9 cellular contexts compared by ENCODE assay signal in the genomic region with DNA sequence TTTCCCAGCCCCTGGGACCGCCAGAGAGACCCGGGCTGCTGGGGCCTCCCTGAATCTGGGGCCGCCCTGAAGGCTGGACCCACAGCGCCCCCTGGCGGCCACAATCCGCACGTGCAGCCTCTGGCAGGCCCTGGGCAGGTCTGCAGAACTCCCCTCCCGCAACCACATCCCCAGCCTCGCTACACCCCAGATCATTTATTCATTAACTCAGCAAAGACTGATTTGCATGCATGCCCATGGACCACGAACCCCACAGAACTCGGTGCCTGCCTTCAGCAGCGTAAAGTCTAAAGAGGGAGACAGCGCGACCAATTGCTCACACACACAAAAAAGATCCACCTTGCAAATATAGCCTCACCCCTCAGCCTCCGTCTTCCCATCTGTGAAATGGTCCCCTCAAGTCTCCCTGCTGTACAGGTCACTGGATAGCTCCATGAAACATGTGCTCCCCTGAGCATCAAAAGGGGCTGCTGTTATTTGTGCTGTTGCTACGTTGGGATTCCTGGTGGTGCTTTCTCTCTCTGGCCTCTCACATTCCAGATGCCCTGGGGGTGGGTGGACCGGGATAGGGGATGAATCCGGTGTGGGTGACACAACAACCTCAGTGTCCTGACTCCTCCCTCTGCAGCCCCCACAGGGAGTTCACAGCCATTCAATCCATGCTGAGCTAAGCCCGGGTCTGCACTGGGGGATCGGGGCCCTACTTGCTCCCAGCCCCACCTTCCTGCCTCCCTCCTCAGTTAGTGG.
DNase-seq lines count a peak whose midpoint lies in the region; ATAC-seq and TF ChIP-seq lines count a peak whose summit lies in the region.
"Had no signal": no experiment of that assay in that cellular context is flagged by ENCODE, and none has a peak within 500 bp of the region (broad histone marks: within the 10 kb centered on the region; RNA-seq: fewer than 3 reads in every experiment).

No MANE protein-coding gene starts in this region.

- no peaks in the 10 kb centered on the region for H3K79me1 ChIP-seq in neuronal stem cell (ENCODE audit: low read depth, low read length)

- no peaks in the 10 kb centered on the region for H4K20me1 ChIP-seq in OCI-LY7 (ENCODE audit: insufficient read depth, low read length)

- WGBS in neuronal stem cell (ENCODE audit: extremely low coverage in 2 of 2, insufficient read length in 2 of 2, insufficient replicate concordance in 1 of 2), 2 donors, result no CpG with 5 or more reads among the region's 20 CpGs

- no peaks in the 10 kb centered on the region for H3K27me3 ChIP-seq in neuronal stem cell (ENCODE audit: control insufficient read depth in 3 of 3, insufficient read depth in 3 of 3, low read depth in 1 of 3, low read length in 3 of 3)

- TF ChIP-seq CTCF in OCI-LY7 (conservative IDR thresholded peaks at IDR 0.05; ENCODE audit: low read length), result peak; percentile 99
- TF ChIP-seq CTCF in fibroblast of mammary gland (conservative IDR thresholded peaks at IDR 0.05; ENCODE audit: control insufficient read depth, insufficient read depth, low read depth, low read length), result peak; percentile 80

- ATAC-seq in GM19397 (IDR thresholded peaks at IDR 0.05; ENCODE audit: unreplicated experiment) (peak; percentile 73), HG03575 (IDR thresholded peaks at IDR 0.05; ENCODE audit: extremely low read depth, insufficient number of reproducible peaks, low FRiP score, unreplicated experiment) (peak; percentile 40)

- H4K91ac ChIP-seq in neuronal stem cell (ENCODE audit: low read depth, low read length, poor library complexity), result no peak overlapping the region

- BruUV-seq in OCI-LY7 (replicated peaks; lab: Mats Ljungman, UMichigan), result no TSS peak

- no peaks in the 10 kb centered on the region for H3K9me2 ChIP-seq in OCI-LY7 (ENCODE audit: insufficient read depth, low read length)

- H3K4me1 ChIP-seq in OCI-LY7 (ENCODE audit: insufficient read depth, low read length, poor library complexity, severe bottlenecking) (peaks cover 5% of the 10 kb centered on the region), neuronal stem cell (ENCODE audit: control insufficient read depth in 2 of 2, insufficient read depth in 1 of 2, low read depth in 1 of 2, low read length in 2 of 2) (peaks cover 0 to 1% of the 10 kb centered on the region in 2 donors)

- H3K4me3 Mint-ChIP-seq in activated T-cell treated with anti-CD3 and anti-CD28 coated beads, Interleukin-2, amount 50 U/mL, for 24 hours, result no peak overlapping the region
- H3K4me3 Mint-ChIP-seq: activated naive CD8-positive, alpha-beta T cell had no signal

- H2BK12ac ChIP-seq in neuronal stem cell (ENCODE audit: low read length), result no peak overlapping the region

- peaks cover 20% of the 10 kb centered on the region for H3K27me3 Mint-ChIP-seq in activated T-cell treated with anti-CD3 and anti-CD28 coated beads, Interleukin-2, amount 50 U/mL, for 24 hours

- CTCF ChIA-PET in OCI-LY7 (lab: Charles Lee; ENCODE audit: unreplicated experiment), result interaction anchor here (0.6 kb wide), 1 partner anchor 187 kb away, joined by 3 read pairs; no protein-coding TSS in a partner anchor

- H2BK5ac ChIP-seq in neuronal stem cell (ENCODE audit: low read length), result no peak overlapping the region

- no peak overlapping the region for H3K27ac Mint-ChIP-seq in activated T-cell treated with anti-CD3 and anti-CD28 coated beads, Interleukin-2, amount 50 U/mL, for 24 hours
- H3K27ac Mint-ChIP-seq: activated naive CD8-positive, alpha-beta T cell had no signal

- peaks cover 22% of the 10 kb centered on the region for H3K9me3 Mint-ChIP-seq in activated T-cell treated with anti-CD3 and anti-CD28 coated beads, Interleukin-2, amount 50 U/mL, for 24 hours

- peak overlapping the region; percentile 31 for H3K18ac ChIP-seq in neuronal stem cell (ENCODE audit: low read length)

- no peak overlapping the region for H3K4me3 ChIP-seq in OCI-LY7 (ENCODE audit: low read depth, low read length, poor library complexity, severe bottlenecking)
- H3K4me3 ChIP-seq in fibroblast of mammary gland (ENCODE audit: control insufficient read depth, low read depth, low read length), result no peak overlapping the region
- no peak overlapping the region for H3K4me3 ChIP-seq in neuronal stem cell (ENCODE audit: low read length in 2 of 2)

- no peak overlapping the region for H2AK5ac ChIP-seq in neuronal stem cell (ENCODE audit: low read depth, low read length)

- H3K23ac ChIP-seq in neuronal stem cell (ENCODE audit: low read depth, low read length, poor library complexity), result peak overlapping the region; percentile 1

- DNase-seq in CMK (ENCODE audit: low read depth), result peak; percentile 56
- peak; percentile 64 for DNase-seq in OCI-LY7 (ENCODE audit: low spot score)
- DNase-seq in activated T-cell treated with anti-CD3 and anti-CD28 coated beads, Interleukin-2, amount 50 U/mL, for 24 hours, result peak; percentile 92
- peak; percentile 50 for DNase-seq in fibroblast of mammary gland (ENCODE audit: low read depth)
- peak; percentile 76 for DNase-seq in neuronal stem cell (ENCODE audit: low spot score)
- DNase-seq in substantia nigra (lab: John Stamatoyannopoulos, UW), result peak in 47 of 49 donors; percentile 5 to 91 (median 73)

- H4K8ac ChIP-seq in neuronal stem cell (ENCODE audit: low read depth, low read length), result no peak overlapping the region

- peak overlapping the region; percentile 8 for H2BK15ac ChIP-seq in neuronal stem cell (ENCODE audit: low read length)

- no peak overlapping the region for H3K27ac ChIP-seq in OCI-LY7 (ENCODE audit: low read depth, low read length, poor library complexity, severe bottlenecking)
- no peak overlapping the region for H3K27ac ChIP-seq in neuronal stem cell (replicated peaks; ENCODE audit: low read length)
- peak overlapping the region; percentile 53 for H3K27ac ChIP-seq in substantia nigra (ENCODE audit: low read depth, low read length, poor library complexity, severe bottlenecking)

- no peak overlapping the region for H3K9ac ChIP-seq in neuronal stem cell (ENCODE audit: low read depth, low read length, poor library complexity)

- no peak overlapping the region for H3K14ac ChIP-seq in neuronal stem cell (ENCODE audit: low read length)

- H2AFZ ChIP-seq in OCI-LY7 (ENCODE audit: low read length) (no peak overlapping the region), neuronal stem cell (ENCODE audit: low read length) (no peak overlapping the region)

- peaks cover 6% of the 10 kb centered on the region for H3K36me3 Mint-ChIP-seq in activated T-cell treated with anti-CD3 and anti-CD28 coated beads, Interleukin-2, amount 50 U/mL, for 24 hours (ENCODE audit: low read depth)

- no peak overlapping the region for H3K4me2 ChIP-seq in OCI-LY7 (ENCODE audit: low read length)
- H3K4me2 ChIP-seq in neuronal stem cell (ENCODE audit: insufficient read depth, low read length, poor library complexity, severe bottlenecking), result no peak overlapping the region

- H3K36me3 ChIP-seq in OCI-LY7 (ENCODE audit: insufficient read depth, low read length) (no peaks in the 10 kb centered on the region), neuronal stem cell (replicated peaks in 1 of 2; ENCODE audit: control insufficient read depth in 2 of 2, insufficient read depth in 2 of 2, low read length in 2 of 2) (no peaks in the 10 kb centered on the region)

- intact Hi-C loops in OCI-LY7 (cut with micrococcal nuclease; ENCODE audit: unreplicated experiment), result loop anchor here (1.0 to 10.0 kb wide), 5 partner anchors 162 to 731 kb away; a partner anchor contains a TSS

- POLR2A ChIA-PET in OCI-LY7 (lab: Charles Lee), result interaction anchor here (0.5 kb wide), 1 partner anchor 754 kb away, joined by 4 read pairs; no protein-coding TSS in a partner anchor

- peaks cover 28% of the 10 kb centered on the region for H3K4me1 Mint-ChIP-seq in activated T-cell treated with anti-CD3 and anti-CD28 coated beads, Interleukin-2, amount 50 U/mL, for 24 hours (ENCODE audit: low read depth)

- no peak overlapping the region for H3K4ac ChIP-seq in neuronal stem cell (ENCODE audit: low read length)

- H3K79me2 ChIP-seq in OCI-LY7 (ENCODE audit: insufficient read depth, low read depth, low read length), result no peaks in the 10 kb centered on the region

- no peak overlapping the region for H2BK120ac ChIP-seq in neuronal stem cell (ENCODE audit: low read depth, low read length)

- H3K9me3 ChIP-seq in OCI-LY7 (ENCODE audit: low read length) (peaks cover 12% of the 10 kb centered on the region), neuronal stem cell (replicated peaks in 1 of 2; ENCODE audit: control insufficient read depth in 2 of 2, insufficient read depth in 1 of 2, low read depth in 1 of 2, low read length in 2 of 2) (peaks cover 8 to 23% of the 10 kb centered on the region in 2 donors)
